ENCODE assay signal across 16 cellular contexts in the genomic region with DNA sequence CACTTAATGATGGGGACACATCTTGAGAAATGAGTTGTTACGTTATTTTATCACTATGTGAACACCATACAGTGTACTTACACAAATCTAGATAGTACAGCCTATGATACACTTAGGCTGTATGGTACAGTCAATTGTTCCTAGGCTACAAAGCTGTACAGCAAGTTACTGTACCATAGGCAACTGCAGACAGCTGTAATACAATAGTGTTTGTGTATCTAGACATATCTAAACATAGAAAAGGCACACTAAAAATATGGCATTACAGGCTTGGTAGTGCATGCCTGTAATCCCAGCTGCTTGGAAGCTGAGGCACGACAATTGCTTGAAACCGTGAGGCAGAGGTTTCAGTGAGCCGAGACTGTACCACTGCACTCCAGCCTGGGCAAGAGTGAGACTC. TPM values are rescaled to one million over a fixed set of nuclear protein-coding genes. Genes with fewer than 3 reads are reported as not detected.
A peak's percentile ranks its signal among the peaks of the same experiment; 100 is the strongest.
DNase-seq lines count a peak whose midpoint lies in the region; ATAC-seq, FAIRE-seq and TF ChIP-seq lines count a peak whose summit lies in the region.
"Had no signal": no experiment of that assay in that cellular context is flagged by ENCODE, and none has a peak within 500 bp of the region (broad histone marks: within the 10 kb centered on the region; RNA-seq: fewer than 3 reads in every experiment).

No MANE protein-coding gene starts in this region.

- no peak overlapping the region for H3K4ac ChIP-seq in neuronal stem cell (ENCODE audit: low read length)

- TF ChIP-seq POLR2A in A549 (IDR thresholded peaks at IDR 0.05; ENCODE audit: low read length), result no peak

- CTCF ChIA-PET in A549 (lab: Yijun Ruan, JAX), result no interaction called here

- H2BK15ac ChIP-seq in neuronal stem cell (ENCODE audit: low read length), result no peak overlapping the region

- no peak overlapping the region for H4K8ac ChIP-seq in neuronal stem cell (ENCODE audit: low read depth, low read length)

- FAIRE-seq in A549 (lab: Jason Lieb, UNC), result no peak

- ATAC-seq in A549, result peak; percentile 57 to 60; a peak in 4 of 6 replicates
- ATAC-seq in GM18873 (IDR thresholded peaks at IDR 0.05; ENCODE audit: low FRiP score, unreplicated experiment), result no peak

- H3K4me1 Mint-ChIP-seq in HFFc6 (ENCODE audit: low read depth) (peaks cover 54% of the 10 kb centered on the region), chondrocyte (ENCODE audit: low read depth) (peaks cover 64% of the 10 kb centered on the region)

- H2AFZ ChIP-seq in neuronal stem cell (ENCODE audit: low read length), result no peak overlapping the region

- 12% methylated on average over 4 of the region's 4 CpGs for WGBS in A549 (ENCODE audit: missing lambda C conversion rate)
- no CpG with 5 or more reads among the region's 4 CpGs for WGBS in neuronal stem cell (ENCODE audit: extremely low coverage in 2 of 2, insufficient read length in 2 of 2, insufficient replicate concordance in 1 of 2), 2 donors

- TF ChIP-seq EP300 in A549 (IDR thresholded peaks at IDR 0.05), result no peak

- H3K4me3 ChIP-seq in A549, result 0 out of 3 replicates have a peak overlapping the region, but pooled peaks have one; percentile 6
- H3K4me3 ChIP-seq in neuronal stem cell (ENCODE audit: low read length in 2 of 2), result no peak overlapping the region
- H3K4me3 ChIP-seq: tibial artery had no signal

- peak overlapping the region; percentile 89 to 94 for H3K27ac ChIP-seq in A549
- H3K27ac ChIP-seq in neuronal stem cell (replicated peaks; ENCODE audit: low read length), result no peak overlapping the region
- H3K27ac ChIP-seq: tibial artery had no signal

- peak in 1 of 2 experiments; percentile 53 for DNase-seq in A549 (ENCODE audit: low read depth in 1 of 2, low spot score in 1 of 2)
- no peak for DNase-seq in HFFc6
- DNase-seq in chondrocyte (ENCODE audit: low spot score), result no peak
- peak; percentile 85 for DNase-seq in myocyte (ENCODE audit: low read depth)
- no peak for DNase-seq in neuronal stem cell (ENCODE audit: low spot score)
- DNase-seq in putamen (ENCODE audit: low spot score), result no peak
- DNase-seq in NCI-H1417 treated with DMSO at 0.1 percent for 48 hours (lab: John Stamatoyannopoulos, UW), result no peak
- DNase-seq: activated CD4-positive, alpha-beta T cell treated with anti-CD3 and anti-CD28 coated beads for 4 hours; activated T-cell treated with anti-CD3 and anti-CD28 coated beads for 4 hours; DMS79; GOT3; MM.1S; NCI-H82; T-helper 2 cell; tibial artery had no signal

- H3K27me3 Mint-ChIP-seq in HFFc6 (ENCODE audit: insufficient read depth) (no peaks in the 10 kb centered on the region), chondrocyte (ENCODE audit: low read depth) (no peaks in the 10 kb centered on the region)

- H3K14ac ChIP-seq in neuronal stem cell (ENCODE audit: low read length), result no peak overlapping the region

- no peak overlapping the region for H4K91ac ChIP-seq in neuronal stem cell (ENCODE audit: low read depth, low read length, poor library complexity)

- POLR2A ChIA-PET in A549 (lab: Yijun Ruan, JAX), result interaction anchor here (0.5 to 0.6 kb wide), 2 partner anchors 8 to 37 kb away, joined by 3 to 6 read pairs; no protein-coding TSS in a partner anchor

- H3K4me2 ChIP-seq in A549 (peak overlapping the region; percentile 72), neuronal stem cell (ENCODE audit: insufficient read depth, low read length, poor library complexity, severe bottlenecking) (no peak overlapping the region)

- H2BK12ac ChIP-seq in neuronal stem cell (ENCODE audit: low read length), result no peak overlapping the region

- no peak overlapping the region for H2BK120ac ChIP-seq in neuronal stem cell (ENCODE audit: low read depth, low read length)

- H3K23ac ChIP-seq in neuronal stem cell (ENCODE audit: low read depth, low read length, poor library complexity), result no peak overlapping the region

- H3K9me3 ChIP-seq in A549 (no peaks in the 10 kb centered on the region), neuronal stem cell (replicated peaks in 1 of 2; ENCODE audit: control insufficient read depth in 2 of 2, insufficient read depth in 1 of 2, low read depth in 1 of 2, low read length in 2 of 2) (no peaks in the 10 kb centered on the region)
- H3K9me3 ChIP-seq: tibial artery had no signal

- peaks cover 0 to 25% of the 10 kb centered on the region in 2 donors for H3K36me3 ChIP-seq in neuronal stem cell (replicated peaks in 1 of 2; ENCODE audit: control insufficient read depth in 2 of 2, insufficient read depth in 2 of 2, low read length in 2 of 2)
- H3K36me3 ChIP-seq: tibial artery had no signal

- no peaks in the 10 kb centered on the region for H3K9me3 Mint-ChIP-seq in HFFc6
- no peaks in the 10 kb centered on the region for H3K9me3 Mint-ChIP-seq in chondrocyte (ENCODE audit: low read depth)

- peaks cover 87% of the 10 kb centered on the region for H3K4me1 ChIP-seq in A549
- peaks cover 3 to 7% of the 10 kb centered on the region in 2 donors for H3K4me1 ChIP-seq in neuronal stem cell (ENCODE audit: control insufficient read depth in 2 of 2, insufficient read depth in 1 of 2, low read depth in 1 of 2, low read length in 2 of 2)

- peak overlapping the region; percentile 73 for H3K27ac Mint-ChIP-seq in HFFc6
- peak overlapping the region; percentile 51 for H3K27ac Mint-ChIP-seq in chondrocyte (ENCODE audit: unreplicated experiment)

- H3K27me3 ChIP-seq in neuronal stem cell (ENCODE audit: control insufficient read depth in 3 of 3, insufficient read depth in 3 of 3, low read depth in 1 of 3, low read length in 3 of 3), result no peaks in the 10 kb centered on the region
- H3K27me3 ChIP-seq: tibial artery had no signal

- TF ChIP-seq CTCF in A549 (IDR thresholded peaks at IDR 0.05), result no peak
- TF ChIP-seq CTCF in HFFc6 (IDR thresholded peaks at IDR 0.05), result no peak
- no peak for TF ChIP-seq CTCF in chondrocyte (IDR thresholded peaks at IDR 0.05)

- H3K18ac ChIP-seq in neuronal stem cell (ENCODE audit: low read length), result no peak overlapping the region

- H2AK5ac ChIP-seq in neuronal stem cell (ENCODE audit: low read depth, low read length), result no peak overlapping the region

- H3K36me3 Mint-ChIP-seq in HFFc6 (ENCODE audit: low read depth) (no peaks in the 10 kb centered on the region; the same call in 1 of the 2 replicates), chondrocyte (ENCODE audit: low read depth) (peaks cover 2% of the 10 kb centered on the region)

- no peak for TF ChIP-seq RAD21 in A549 (conservative IDR thresholded peaks at IDR 0.05 in 1 of 2, IDR thresholded peaks at IDR 0.05 in 1 of 2)

- no peaks in the 10 kb centered on the region for H3K79me1 ChIP-seq in neuronal stem cell (ENCODE audit: low read depth, low read length)

- H3K4me3 Mint-ChIP-seq in HFFc6 (no peak overlapping the region), chondrocyte (ENCODE audit: unreplicated experiment) (no peak overlapping the region)

- no peak overlapping the region for H3K9ac ChIP-seq in neuronal stem cell (ENCODE audit: low read depth, low read length, poor library complexity)

- H2BK5ac ChIP-seq in neuronal stem cell (ENCODE audit: low read length), result no peak overlapping the region

TF ChIP-seq in A549, 52 proteins besides CTCF, POLR2A, EP300 and RAD21:
- TF ChIP-seq RFX5 (IDR thresholded peaks at IDR 0.05) (peak; percentile 71; the same call in 1 of the 2 replicates), NR3C1 (IDR thresholded peaks at IDR 0.05) (no peak), BHLHE40 (IDR thresholded peaks at IDR 0.05; ENCODE audit: low read depth, low read length) (no peak), TP53 (CRISPR knock-in tag; IDR thresholded peaks at IDR 0.05) (no peak)
- TF ChIP-seq, protein P1, sequence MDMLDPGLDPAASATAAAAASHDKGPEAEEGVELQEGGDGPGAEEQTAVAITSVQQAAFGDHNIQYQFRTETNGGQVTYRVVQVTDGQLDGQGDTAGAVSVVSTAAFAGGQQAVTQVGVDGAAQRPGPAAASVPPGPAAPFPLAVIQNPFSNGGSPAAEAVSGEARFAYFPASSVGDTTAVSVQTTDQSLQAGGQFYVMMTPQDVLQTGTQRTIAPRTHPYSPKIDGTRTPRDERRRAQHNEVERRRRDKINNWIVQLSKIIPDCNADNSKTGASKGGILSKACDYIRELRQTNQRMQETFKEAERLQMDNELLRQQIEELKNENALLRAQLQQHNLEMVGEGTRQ (IDR thresholded peaks at IDR 0.05), result no peak

RNA-seq across cellular contexts. Expression of a gene that starts 55.8 kb away (rescaled TPM):
- polyA plus RNA-seq in A549 (2011; rRNA removed), result 26.8 and 49.3 TPM in 2 replicates
- polyA plus RNA-seq in A549 (2012; cell fraction: cytosol; rRNA removed), result 37.6 and 41.4 TPM in 2 replicates
- polyA plus RNA-seq in A549 (2012; cell fraction: nucleus; rRNA removed), result 133 and 136 TPM in 2 replicates
- polyA plus RNA-seq in A549 (2017; fragmentation: RNase III; extraction: RNeasy Plus Mini Kit Qiagen cat#74134 plus additional on column Dnase treatment), result 47.2 to 72.6 TPM (median 58.6 TPM) in 3 replicates
- 49.8 and 54.9 TPM in 2 replicates for polyA minus RNA-seq in A549 (2011; rRNA and poly(A)+ RNA removed)
- total RNA-seq in HFFc6 (2021; fragmentation: NEBNext Ultra II Directional; extraction: Animal tissue kit (Norgen Biotek cat#: 25700)), result 100 to 1,000 TPM in 5 of 6 experiments, 10 to 100 TPM in 1; 86.7 to 118 (median 108) TPM
- 267 to 284 TPM (median 270 TPM) in 3 replicates for total RNA-seq in chondrocyte
- 37.7 and 44.2 TPM in 2 replicates for total RNA-seq in myocyte
- polyA plus RNA-seq in myocyte (2012), result 231 TPM
- polyA plus RNA-seq in neuronal stem cell (2013, experiment 1 of 2), result 43.7 TPM
- polyA plus RNA-seq in neuronal stem cell (2013, experiment 2 of 2), result 41.8 TPM
